20 cellular contexts compared by ENCODE assay signal in genomic region chr13:112769615-112770014, GRCh38.
A peak's percentile ranks its signal among the peaks of the same experiment; 100 is the strongest.
DNase-seq lines count a peak whose midpoint lies in the region; ATAC-seq, FAIRE-seq and TF ChIP-seq lines count a peak whose summit lies in the region.
"Had no signal": no experiment of that assay in that cellular context is flagged by ENCODE, and none has a peak within 500 bp of the region (broad histone marks: within the 10 kb centered on the region; RNA-seq: fewer than 3 reads in every experiment).

No MANE protein-coding gene starts in this region.

- H3K27me3 Mint-ChIP-seq in chondrocyte (ENCODE audit: low read depth), result peaks cover 2% of the 10 kb centered on the region
- H3K27me3 Mint-ChIP-seq: activated CD4-positive, alpha-beta memory T cell treated with anti-CD3 and anti-CD28 coated beads for 36 hours; activated naive CD4-positive, alpha-beta T cell treated with anti-CD3 and anti-CD28 coated beads, Interleukin-2, amount 10 ng/mL, durations not matched to agents 7 days and 5 days; stimulated activated naive CD8-positive, alpha-beta T cell treated with anti-CD3 and anti-CD28 coated beads, Interleukin-15, amount 100 ng/mL, for 72 hours had no signal

- H3K9me3 ChIP-seq in HepG2 (ENCODE audit: low read length) (no peaks in the 10 kb centered on the region), right lobe of liver (no peaks in the 10 kb centered on the region), osteoblast (ENCODE audit: low read depth, low read length) (no peaks in the 10 kb centered on the region), ovary (no peaks in the 10 kb centered on the region)
- H3K9me3 ChIP-seq: A549, neutrophil, SJSA1 had no signal

- DNase-seq in HepG2 (ENCODE audit: low spot score) (no peak), right lobe of liver (no peak), left cardiac atrium (no peak), osteoblast (ENCODE audit: insufficient read length, low spot score, missing footprints) (peak; percentile 72), NCI-H524 treated with DMSO at 0.1 percent for 48 hours (lab: John Stamatoyannopoulos, UW) (no peak), chondrocyte (ENCODE audit: low spot score) (no peak), ovary (no peak)
- no peak for DNase-seq in stimulated activated CD4-positive, alpha-beta T cell treated with anti-CD3 and anti-CD28 coated beads, Interleukin-4, amount 100 ng/mL, for 4 hours
- DNase-seq: activated naive CD4-positive, alpha-beta T cell treated with anti-CD3 and anti-CD28 coated beads, Interleukin-2, amount 10 ng/mL, durations not matched to agents 7 days and 5 days; activated T-cell treated with anti-CD3 and anti-CD28 coated beads for 4 hours; GM23248; islet precursor cell; Karpas-422; NCI-H1092; NCI-H2107; stimulated activated naive CD8-positive, alpha-beta T cell treated with anti-CD3 and anti-CD28 coated beads, Interleukin-15, amount 100 ng/mL, for 72 hours had no signal

- ATAC-seq in HepG2 (no peak), right lobe of liver (no peak), left cardiac atrium (peak; percentile 22 to 35)
- ATAC-seq: A549 had no signal

- H3K4me3 Mint-ChIP-seq in chondrocyte (ENCODE audit: unreplicated experiment), result no peak overlapping the region
- H3K4me3 Mint-ChIP-seq: activated CD4-positive, alpha-beta memory T cell treated with anti-CD3 and anti-CD28 coated beads for 36 hours; activated naive CD4-positive, alpha-beta T cell treated with anti-CD3 and anti-CD28 coated beads, Interleukin-2, amount 10 ng/mL, durations not matched to agents 7 days and 5 days; stimulated activated naive CD8-positive, alpha-beta T cell treated with anti-CD3 and anti-CD28 coated beads, Interleukin-15, amount 100 ng/mL, for 72 hours had no signal

- peaks cover 13 to 42% of the 10 kb centered on the region in 2 experiments; a peak in 4 of 5 replicates for H3K36me3 ChIP-seq in HepG2 (replicated peaks in 1 of 2; ENCODE audit: control insufficient read depth in 1 of 2, insufficient read depth in 2 of 2, low read length in 2 of 2)
- H3K36me3 ChIP-seq in right lobe of liver, result no peaks in the 10 kb centered on the region
- no peaks in the 10 kb centered on the region for H3K36me3 ChIP-seq in osteoblast (ENCODE audit: insufficient read depth, low read length)
- H3K36me3 ChIP-seq in ovary, result no peaks in the 10 kb centered on the region
- H3K36me3 ChIP-seq: SJSA1 had no signal

- intact Hi-C loops in HepG2 (cut with micrococcal nuclease; ENCODE audit: unreplicated experiment) (no loop called here), right lobe of liver (cut with DNase I) (no loop called here), left cardiac atrium (cut with DNase I) (loop anchor here in 1 of 2 donors (2.0 kb wide), 1 partner anchor 39 kb away; no protein-coding TSS in a partner anchor), ovary (cut with DNase I) (no loop called here)

- POLR2A ChIA-PET in HepG2 (lab: Yijun Ruan, JAX), result no interaction called here

- no peak for TF ChIP-seq EP300 in HepG2 (IDR thresholded peaks at IDR 0.05; ENCODE audit: low read depth in 2 of 2, low read length in 2 of 2)
- no peak for TF ChIP-seq EP300 in HepG2 (CRISPR knock-in tag; IDR thresholded peaks at IDR 0.05; ENCODE audit: borderline replicate concordance)
- TF ChIP-seq EP300 in ovary (IDR thresholded peaks at IDR 0.05), result no peak

- H3K27ac Mint-ChIP-seq in chondrocyte (ENCODE audit: unreplicated experiment), result no peak overlapping the region
- H3K27ac Mint-ChIP-seq: activated CD4-positive, alpha-beta memory T cell treated with anti-CD3 and anti-CD28 coated beads for 36 hours; activated naive CD4-positive, alpha-beta T cell treated with anti-CD3 and anti-CD28 coated beads, Interleukin-2, amount 10 ng/mL, durations not matched to agents 7 days and 5 days had no signal

- H2AFZ ChIP-seq in HepG2 (ENCODE audit: low read length) (no peak overlapping the region), osteoblast (ENCODE audit: low read length) (no peak overlapping the region)
- H2AFZ ChIP-seq: GM23248 had no signal

- H3K4me2 ChIP-seq in HepG2 (ENCODE audit: low read depth, low read length) (no peak overlapping the region), osteoblast (ENCODE audit: insufficient read depth, low read length) (no peak overlapping the region)
- H3K4me2 ChIP-seq: A549 had no signal

- H3K9ac ChIP-seq in HepG2 (ENCODE audit: insufficient read depth, low read depth, low read length), result no peak overlapping the region
- H3K9ac ChIP-seq: GM23248 had no signal

- no TSS peak for BruUV-seq in HepG2 (replicated peaks; lab: Mats Ljungman, UMichigan)

- TF ChIP-seq CTCF in HepG2 (CRISPR knock-in tag; IDR thresholded peaks at IDR 0.05) (no peak), right lobe of liver (IDR thresholded peaks at IDR 0.05) (no peak), osteoblast (IDR thresholded peaks at IDR 0.05; ENCODE audit: extremely low read depth, low read depth, low read length) (no peak), chondrocyte (IDR thresholded peaks at IDR 0.05) (no peak), ovary (IDR thresholded peaks at IDR 0.05) (no peak)

- H3K4me3 ChIP-seq in HepG2 (replicated peaks in 1 of 3; ENCODE audit: insufficient read depth in 1 of 3, low read depth in 2 of 3, low read length in 3 of 3) (no peak overlapping the region), right lobe of liver (no peak overlapping the region), osteoblast (ENCODE audit: insufficient read depth, low read length) (no peak overlapping the region), ovary (no peak overlapping the region)
- H3K4me3 ChIP-seq: A549, GM23248, SJSA1 had no signal

- peaks cover 67% of the 10 kb centered on the region for H3K79me2 ChIP-seq in HepG2 (ENCODE audit: insufficient read depth, low read length)
- no peaks in the 10 kb centered on the region for H3K79me2 ChIP-seq in osteoblast (ENCODE audit: insufficient read depth, low read length)

- in situ Hi-C loops in HepG2 (cut with HindIII; ENCODE audit: extremely low pct_ligation_motif_present, low pct_unique_long_range_greater_than_20kb), result no loop called here

- no peaks in the 10 kb centered on the region for H3K9me3 Mint-ChIP-seq in chondrocyte (ENCODE audit: low read depth)
- H3K9me3 Mint-ChIP-seq: activated naive CD4-positive, alpha-beta T cell treated with anti-CD3 and anti-CD28 coated beads, Interleukin-2, amount 10 ng/mL, durations not matched to agents 7 days and 5 days; stimulated activated naive CD8-positive, alpha-beta T cell treated with anti-CD3 and anti-CD28 coated beads, Interleukin-15, amount 100 ng/mL, for 72 hours had no signal

- WGBS in HepG2 (ENCODE audit: low lambda C conversion rate), result 90% methylated on average over 7 of the region's 18 CpGs
- WGBS in right lobe of liver (ENCODE audit: insufficient coverage, low coverage, low lambda C conversion rate, missing lambda C conversion rate), result no CpG with 5 or more reads among the region's 18 CpGs
- WGBS in ovary, 3 donors, result 74 to 82% (median 81%) methylated on average over 18 of the region's 18 CpGs

- CTCF ChIA-PET in HepG2 (lab: Yijun Ruan, JAX; ENCODE audit: low intra/inter-chr PET ratio, low total read pairs), result no interaction called here

- FAIRE-seq in HepG2 (lab: Jason Lieb, UNC), result no peak
- FAIRE-seq: A549 had no signal

- H4K20me1 ChIP-seq in HepG2 (ENCODE audit: insufficient read depth, low read length) (peaks cover 62% of the 10 kb centered on the region; the same call in 1 of the 2 replicates), osteoblast (ENCODE audit: insufficient read depth, low read length) (peaks cover 7% of the 10 kb centered on the region)

- TF ChIP-seq POLR2A in HepG2 (IDR thresholded peaks at IDR 0.05; ENCODE audit: insufficient read depth in 1 of 2, low read depth in 2 of 2, low read length in 2 of 2), result no peak
- no peak for TF ChIP-seq POLR2A in right lobe of liver (IDR thresholded peaks at IDR 0.05)
- TF ChIP-seq POLR2A in ovary (IDR thresholded peaks at IDR 0.05), result no peak

- TF ChIP-seq RAD21 in HepG2 (CRISPR knock-in tag; IDR thresholded peaks at IDR 0.05), result no peak

- H3K4me1 ChIP-seq in HepG2 (ENCODE audit: insufficient read depth, low read length) (no peaks in the 10 kb centered on the region), right lobe of liver (peaks cover 0 to 10% (median 0%) of the 10 kb centered on the region in 4 donors), osteoblast (ENCODE audit: insufficient read depth, low read length) (no peaks in the 10 kb centered on the region), ovary (ENCODE audit: insufficient read depth) (peaks cover 3% of the 10 kb centered on the region)
- H3K4me1 ChIP-seq: A549, SJSA1 had no signal

- H3K27ac ChIP-seq in HepG2 (ENCODE audit: extremely low read length, insufficient read depth, low read length) (no peak overlapping the region), right lobe of liver (no peak overlapping the region), osteoblast (ENCODE audit: low read depth, low read length) (no peak overlapping the region), ovary (no peak overlapping the region)
- H3K27ac ChIP-seq: A549, GM23248, neutrophil, SJSA1 had no signal

- no peaks in the 10 kb centered on the region for H3K36me3 Mint-ChIP-seq in chondrocyte (ENCODE audit: low read depth)
- H3K36me3 Mint-ChIP-seq: activated CD4-positive, alpha-beta memory T cell treated with anti-CD3 and anti-CD28 coated beads for 36 hours had no signal

- H3K4me1 Mint-ChIP-seq in chondrocyte (ENCODE audit: low read depth), result no peaks in the 10 kb centered on the region

- no peaks in the 10 kb centered on the region; a peak in 1 of 5 replicates for H3K27me3 ChIP-seq in HepG2 (ENCODE audit: control insufficient read depth in 1 of 2, insufficient read depth in 2 of 2, low read length in 2 of 2)
- no peaks in the 10 kb centered on the region for H3K27me3 ChIP-seq in right lobe of liver
- no peaks in the 10 kb centered on the region for H3K27me3 ChIP-seq in osteoblast (ENCODE audit: insufficient read depth, low read length)
- no peaks in the 10 kb centered on the region for H3K27me3 ChIP-seq in ovary
- H3K27me3 ChIP-seq: neutrophil, SJSA1 had no signal

TF ChIP-seq in HepG2, 621 proteins besides CTCF, POLR2A, EP300 and RAD21 (continues in another document):
- TF ChIP-seq, protein P1, sequence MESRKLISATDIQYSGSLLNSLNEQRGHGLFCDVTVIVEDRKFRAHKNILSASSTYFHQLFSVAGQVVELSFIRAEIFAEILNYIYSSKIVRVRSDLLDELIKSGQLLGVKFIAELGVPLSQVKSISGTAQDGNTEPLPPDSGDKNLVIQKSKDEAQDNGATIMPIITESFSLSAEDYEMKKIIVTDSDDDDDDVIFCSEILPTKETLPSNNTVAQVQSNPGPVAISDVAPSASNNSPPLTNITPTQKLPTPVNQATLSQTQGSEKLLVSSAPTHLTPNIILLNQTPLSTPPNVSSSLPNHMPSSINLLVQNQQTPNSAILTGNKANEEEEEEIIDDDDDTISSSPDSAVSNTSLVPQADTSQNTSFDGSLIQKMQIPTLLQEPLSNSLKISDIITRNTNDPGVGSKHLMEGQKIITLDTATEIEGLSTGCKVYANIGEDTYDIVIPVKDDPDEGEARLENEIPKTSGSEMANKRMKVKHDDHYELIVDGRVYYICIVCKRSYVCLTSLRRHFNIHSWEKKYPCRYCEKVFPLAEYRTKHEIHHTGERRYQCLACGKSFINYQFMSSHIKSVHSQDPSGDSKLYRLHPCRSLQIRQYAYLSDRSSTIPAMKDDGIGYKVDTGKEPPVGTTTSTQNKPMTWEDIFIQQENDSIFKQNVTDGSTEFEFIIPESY (CRISPR knock-in tag; IDR thresholded peaks at IDR 0.05), result peak; percentile 60
- no peak for TF ChIP-seq SALL2 (CRISPR knock-in tag; IDR thresholded peaks at IDR 0.05)
- no peak for TF ChIP-seq DNMT3B (CRISPR knock-in tag; conservative IDR thresholded peaks at IDR 0.05)
- TF ChIP-seq AGO2 (optimal IDR thresholded peaks at IDR 0.05; ENCODE audit: low read depth, low read length), result peak; percentile 11

Comparison
In these comparisons a context has a peak if more than half of its experiments do, and no peak if none do; other contexts are left out.
1. ATAC-seq: peak in left cardiac atrium (2 of 2); none in HepG2 (single experiment) and right lobe of liver (0 of 4).